In the genomic region with DNA sequence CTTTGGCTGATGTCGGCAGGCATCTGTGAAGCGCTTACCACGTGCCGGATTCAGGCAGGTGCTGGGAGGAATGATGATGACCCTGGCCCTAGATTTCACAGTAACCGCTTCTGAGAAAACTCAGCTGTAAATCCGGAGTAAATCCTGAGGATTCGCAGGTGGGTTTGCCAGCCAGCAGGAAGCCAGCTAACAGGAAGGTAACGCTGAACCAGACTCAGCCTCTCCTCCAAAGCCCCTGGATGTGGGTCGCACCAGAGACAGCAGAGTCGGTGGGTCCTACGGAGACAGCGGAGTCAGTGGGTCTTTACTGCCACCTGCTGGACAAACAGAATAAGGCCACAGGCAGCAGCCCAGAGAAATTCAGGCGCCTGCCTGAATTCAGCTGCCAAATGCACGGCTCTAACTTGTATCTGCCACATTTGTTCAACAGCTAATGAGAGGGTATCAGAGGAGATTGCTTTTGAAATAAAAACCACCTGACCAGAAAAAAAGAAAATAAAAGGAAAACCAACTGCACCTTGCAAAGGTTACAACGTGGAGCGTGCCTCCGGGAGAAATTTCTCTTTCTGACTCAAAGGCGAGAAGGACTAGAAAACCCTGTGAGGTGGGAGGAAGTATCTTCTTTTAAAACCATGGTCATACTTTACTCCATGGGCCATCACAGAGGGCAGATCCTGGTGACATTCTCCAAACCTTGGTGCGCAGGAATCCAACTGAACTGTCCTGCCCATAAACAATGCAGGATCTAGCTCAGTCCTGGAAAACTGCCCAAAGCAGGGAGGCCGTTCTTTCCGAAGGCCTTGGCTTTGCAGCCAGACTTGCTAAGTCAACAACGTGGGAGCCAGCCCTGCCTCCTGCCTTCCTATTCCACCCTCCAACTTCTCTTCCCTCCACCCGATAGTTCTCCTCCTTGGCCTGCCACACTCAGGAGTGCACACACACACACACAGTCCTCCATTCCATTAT, we compare ENCODE assay signal across 8 cellular contexts. TPM values are rescaled to one million over a fixed set of nuclear protein-coding genes. Genes with fewer than 3 reads are reported as not detected.
DNase-seq lines count a peak whose midpoint lies in the region; ATAC-seq and TF ChIP-seq lines count a peak whose summit lies in the region.

No MANE protein-coding gene starts in this region.

- DNase-seq in AG08396 (ENCODE audit: low spot score) (peak; percentile 82), H7 (peak; percentile 86), NCI-H524 treated with DMSO at 0.1 percent for 48 hours (lab: John Stamatoyannopoulos, UW) (peak; percentile 28), right lobe of liver (peak; percentile 76 to 90 (median 82))
- DNase-seq in activated CD4-positive, alpha-beta T cell treated with anti-CD3 and anti-CD28 coated beads, Interleukin-2, amount 50 U/mL, for 24 hours (ENCODE audit: low read depth in 1 of 2, low spot score in 1 of 2), result peak; percentile 26 to 45
- DNase-seq in stimulated activated CD4-positive, alpha-beta T cell treated with anti-CD3 and anti-CD28 coated beads, Interleukin-4, amount 100 ng/mL, for 24 hours, result peak; percentile 69

- H3K36me3 ChIP-seq in H7 (replicated peaks; ENCODE audit: control insufficient read depth, insufficient read depth, low read length) (no peaks in the 10 kb centered on the region), duodenal mucosa (ENCODE audit: control insufficient read depth in 1 of 2, insufficient read depth in 2 of 2, low read length in 2 of 2) (no peaks in the 10 kb centered on the region), right lobe of liver (no peaks in the 10 kb centered on the region)

- H3K9ac ChIP-seq in duodenal mucosa (ENCODE audit: low read depth in 1 of 2, low read length in 2 of 2), result peak overlapping the region in 1 of 2 donors; percentile 20

- peaks cover 3% of the 10 kb centered on the region; the same call in 1 of the 2 replicates for H3K27me3 ChIP-seq in H7 (ENCODE audit: control insufficient read depth, insufficient read depth, low read length)
- H3K27me3 ChIP-seq in duodenal mucosa (ENCODE audit: control insufficient read depth in 1 of 2, insufficient read depth in 2 of 2, low read length in 2 of 2), result peaks cover 0 to 3% of the 10 kb centered on the region in 2 donors
- H3K27me3 ChIP-seq in right lobe of liver, result no peaks in the 10 kb centered on the region

- TF ChIP-seq CTCF in right lobe of liver (IDR thresholded peaks at IDR 0.05), result peak; percentile 96 to 99 (median 96)

- H3K4me3 ChIP-seq in H7 (ENCODE audit: insufficient read depth, low read depth, low read length) (no peak overlapping the region), duodenal mucosa (ENCODE audit: low read depth in 1 of 2, low read length in 2 of 2) (peak overlapping the region; percentile 53 to 58), right lobe of liver (peak overlapping the region; percentile 11 to 45 (median 35))

- ATAC-seq in right lobe of liver (peak; percentile 91 to 94 (median 93)), HG02642 (IDR thresholded peaks at IDR 0.05; ENCODE audit: poor library complexity, unreplicated experiment) (no peak)

- 4% methylated on average over 20 of the region's 23 CpGs for WGBS in right lobe of liver (ENCODE audit: insufficient coverage, low coverage, low lambda C conversion rate, missing lambda C conversion rate)

- H3K27ac ChIP-seq in duodenal mucosa (ENCODE audit: low read depth, low read length) (no peak overlapping the region), right lobe of liver (peak overlapping the region in 2 of 3 donors; percentile 66 to 75)

- H3K4me1 ChIP-seq in duodenal mucosa (ENCODE audit: control insufficient read depth in 1 of 2, insufficient read depth in 2 of 2, low read length in 2 of 2), result peaks cover 5 to 13% of the 10 kb centered on the region in 2 donors
- peaks cover 0 to 11% (median 5%) of the 10 kb centered on the region in 4 donors for H3K4me1 ChIP-seq in right lobe of liver

- intact Hi-C loops in right lobe of liver (cut with DNase I), result loop anchor here in 1 of 2 donors (5.0 kb wide), 1 partner anchor 285 kb away; no protein-coding TSS in a partner anchor

- no peak for TF ChIP-seq POLR2A in right lobe of liver (IDR thresholded peaks at IDR 0.05)

- H3K9me3 ChIP-seq in duodenal mucosa (ENCODE audit: control insufficient read depth in 1 of 2, low read length in 2 of 2) (no peaks in the 10 kb centered on the region), right lobe of liver (no peaks in the 10 kb centered on the region)

RNA-seq across cellular contexts. Expression of a gene that starts 16.3 kb away (rescaled TPM):
- total RNA-seq in H7 (2014; rRNA removed; shearing (Covaris generic)), result 49.2 and 69.0 TPM in 2 replicates
- 10 to 100 TPM; 17.1 to 49.4 (median 24.0) TPM for total RNA-seq in right lobe of liver

RNA-seq across cellular contexts. Expression of a gene that starts 58.8 kb away (rescaled TPM):
- 50.3 and 73.6 TPM in 2 replicates for total RNA-seq in H7 (2014; rRNA removed; shearing (Covaris generic))
- total RNA-seq in right lobe of liver, result 10 to 100 TPM; 16.5 to 26.1 (median 22.2) TPM

Comparison
In these comparisons a context has a peak if more than half of its experiments do, and no peak if none do; other contexts are left out.
1. DNase-seq: peak in every context shown above with its lines; median percentile 86 in H7; 82 in AG08396; 82 in right lobe of liver; 69 in stimulated activated CD4-positive, alpha-beta T cell treated with anti-CD3 and anti-CD28 coated beads, Interleukin-4, amount 100 ng/mL, for 24 hours; 36 in activated CD4-positive, alpha-beta T cell treated with anti-CD3 and anti-CD28 coated beads, Interleukin-2, amount 50 U/mL, for 24 hours; 28 in NCI-H524 treated with DMSO at 0.1 percent for 48 hours.